ENCODE assay signal across 8 cellular contexts in the genomic region with DNA sequence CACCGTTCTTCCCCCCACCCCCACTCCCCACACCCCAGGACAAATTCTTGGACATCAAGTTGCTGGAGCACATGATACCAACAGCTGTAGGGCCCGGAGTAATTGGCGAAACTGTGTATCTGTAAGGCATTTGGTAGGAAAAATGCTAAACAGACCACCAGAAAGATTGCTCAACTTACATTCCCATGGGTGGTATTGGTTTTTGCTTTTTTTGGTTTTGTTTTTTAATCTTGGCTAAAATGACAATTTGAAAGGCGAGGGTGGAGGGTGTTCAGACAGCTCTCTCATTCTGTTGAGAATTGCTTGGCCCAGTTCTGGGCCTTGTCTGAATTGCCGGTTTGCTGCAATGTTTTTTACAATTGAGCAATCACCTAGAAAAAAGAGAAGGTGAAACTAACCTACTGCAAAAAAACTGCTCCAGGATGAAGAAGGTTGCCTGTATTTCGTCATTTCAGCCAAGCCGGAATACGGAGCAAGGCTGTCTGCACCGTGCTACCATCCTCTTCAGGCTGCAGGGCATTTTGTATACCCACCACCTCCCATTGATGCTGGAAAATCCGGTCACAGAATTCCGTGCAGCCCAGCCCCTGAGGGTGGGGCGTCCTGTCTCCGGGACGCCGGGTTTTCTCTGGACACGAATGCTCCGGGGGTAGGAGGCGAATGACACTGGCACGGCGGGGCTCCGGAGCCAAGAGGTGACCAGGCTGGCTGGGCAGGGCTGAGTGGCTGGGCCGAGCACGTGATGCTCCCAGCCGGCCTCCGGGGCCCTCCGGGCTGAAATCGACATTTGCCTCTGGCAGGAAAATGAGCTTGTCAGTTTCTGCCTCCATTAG. TPM values are rescaled to one million over a fixed set of nuclear protein-coding genes. Genes with fewer than 3 reads are reported as not detected.
DNase-seq lines count a peak whose midpoint lies in the region; ATAC-seq and TF ChIP-seq lines count a peak whose summit lies in the region.

CLCN4 (plus strand) TSS at position 777 of the 833 bp plus-strand sequence. CDS start 28,058 bp downstream, outside the sequence.

- H2AFZ ChIP-seq in HCT116 (ENCODE audit: low read depth, low read length, poor library complexity, severe bottlenecking) = peak within 1 kb of the TSS; percentile 68

- peak within 1 kb of the TSS; percentile 35 for H3K27ac ChIP-seq in HCT116 (ENCODE audit: low read depth, low read length)

- H3K79me2 ChIP-seq in HCT116 (ENCODE audit: insufficient read depth, low read length) = no peaks in the 10 kb centered on the region

- TF ChIP-seq CTCF in HCT116 (IDR thresholded peaks at IDR 0.05 in 2 of 3, conservative IDR thresholded peaks at IDR 0.05 in 1 of 3; ENCODE audit: borderline replicate concordance in 1 of 3, insufficient read depth in 1 of 3, low read depth in 2 of 3, low read length in 2 of 3) = no peak

- H3K9ac ChIP-seq in HCT116 (ENCODE audit: low read length) = peak within 1 kb of the TSS; percentile 46

- POLR2A ChIA-PET in HCT116 (lab: Charles Lee) = no interaction called here

- peak within 1 kb of the TSS; percentile 40 to 55 for H3K4me3 ChIP-seq in HCT116 (replicated peaks in 1 of 2; ENCODE audit: low read depth in 1 of 2, low read length in 2 of 2)

- RAD21 ChIA-PET in HCT116 (lab: Charles Lee; ENCODE audit: low non-redundant PET in 1 of 2, low total read pairs in 2 of 2, uncharacterized antibody in 2 of 2, unreplicated experiment in 2 of 2) = no interaction called here

- ATAC-seq in HCT116 = peak; percentile 98
- no peak for ATAC-seq in GM18867 (IDR thresholded peaks at IDR 0.05; ENCODE audit: unreplicated experiment)

- TF ChIP-seq POLR2A in HCT116 (IDR thresholded peaks at IDR 0.05; ENCODE audit: borderline replicate concordance, extremely low read depth, insufficient read depth, insufficient read length) = no peak

- CTCF ChIA-PET in HCT116 (lab: Charles Lee) = no interaction called here

- no peaks in the 10 kb centered on the region for H3K9me3 ChIP-seq in HCT116 (ENCODE audit: control insufficient read depth in 1 of 2, insufficient read depth in 1 of 2, low read depth in 1 of 2, low read length in 2 of 2)

- no peaks in the 10 kb centered on the region for H3K27me3 ChIP-seq in HCT116 (ENCODE audit: insufficient read depth, low read length)

- H4K20me1 ChIP-seq in HCT116 (ENCODE audit: insufficient read depth) = no peaks in the 10 kb centered on the region

- H3K9me2 ChIP-seq in HCT116 (ENCODE audit: insufficient read depth) = no peaks in the 10 kb centered on the region

- BruUV-seq in HCT116 (replicated peaks; lab: Mats Ljungman, UMichigan) = no TSS peak

- TF ChIP-seq RAD21 in HCT116 (IDR thresholded peaks at IDR 0.05; ENCODE audit: low read depth) = no peak

- peak within 1 kb of the TSS; percentile 77 for H3K4me2 ChIP-seq in HCT116 (ENCODE audit: low read length)

- H3K4me1 ChIP-seq in HCT116 (ENCODE audit: control insufficient read depth in 1 of 2, insufficient read depth in 2 of 2, low read length in 2 of 2) = peaks cover 4 to 17% of the 10 kb centered on the region in 2 experiments; a peak in 3 of 4 replicates

- DNase-seq in Daoy (ENCODE audit: low read depth) (peak; percentile 51), HCT116 (ENCODE audit: low read depth, low spot score) (peak; percentile 10), NCI-H2227 treated with DMSO at 0.1 percent for 48 hours (lab: John Stamatoyannopoulos, UW) (peak; percentile 44), astrocyte of the hippocampus (ENCODE audit: low read depth, low spot score) (peak; percentile 57), hippocampal formation (lab: John Stamatoyannopoulos, UW) (peak; percentile 52 to 64), pulmonary artery endothelial cell (ENCODE audit: low read depth, low spot score) (no peak), amniotic stem cell (lab: John Stamatoyannopoulos, UW) (no peak)

- intact Hi-C loops in HCT116 (cut with micrococcal nuclease) = no loop called here

- no peaks in the 10 kb centered on the region for H3K36me3 ChIP-seq in HCT116 (ENCODE audit: control insufficient read depth in 1 of 2, insufficient read depth in 2 of 2, low read length in 2 of 2)

TF ChIP-seq in HCT116, 20 proteins besides CTCF, POLR2A, EP300 and RAD21:
- TF ChIP-seq MAX (IDR thresholded peaks at IDR 0.05) (peak; percentile 49; the same call in 1 of the 2 replicates), REST (IDR thresholded peaks at IDR 0.05; ENCODE audit: low read depth) (no peak)

RNA-seq across cellular contexts. Expression of gene CLCN4, which starts in this region (rescaled TPM):
- 4.2 and 8.8 TPM in 2 replicates for total RNA-seq in Daoy (2014; rRNA removed; shearing (Covaris generic))
- total RNA-seq in HCT116 (2021; ENCODE audit: unreplicated experiment) = 3.1 TPM
- polyA plus RNA-seq in HCT116 (2012) = 1.7 and 1.8 TPM in 2 replicates
- total RNA-seq in pulmonary artery endothelial cell = 12.9 and 13.3 TPM in 2 replicates

Comparison
In these comparisons a context has a peak if more than half of its experiments do, and no peak if none do; other contexts are left out.
1. DNase-seq: peak in Daoy (single experiment), HCT116 (single experiment), NCI-H2227 treated with DMSO at 0.1 percent for 48 hours (single experiment), astrocyte of the hippocampus (single experiment) and hippocampal formation (2 of 2); none in pulmonary artery endothelial cell (single experiment) and amniotic stem cell (single experiment).